In the genomic region with DNA sequence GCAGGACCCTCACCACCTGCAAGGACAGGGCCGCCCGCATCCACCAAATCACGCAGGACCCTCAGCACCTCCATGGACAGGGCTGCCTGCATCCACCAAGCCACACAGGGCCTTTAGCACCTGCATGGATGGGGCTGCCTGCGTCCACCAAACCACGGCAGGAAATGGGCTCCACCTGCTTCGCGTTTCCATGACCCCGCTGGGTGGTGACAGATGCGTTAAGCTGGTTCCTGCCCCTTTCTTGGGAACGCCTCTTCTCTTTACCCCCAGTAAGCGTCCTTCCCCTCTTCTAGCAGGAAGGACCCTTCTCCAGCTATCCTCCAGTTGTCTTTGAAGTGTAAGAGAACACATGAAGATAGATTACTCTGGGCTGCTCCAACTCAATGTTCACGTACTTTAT, we compare ENCODE assay signal across 30 cellular contexts. TPM values are rescaled to one million over a fixed set of nuclear protein-coding genes. Genes with fewer than 3 reads are reported as not detected.
"Had no signal": no experiment of that assay in that cellular context is flagged by ENCODE, and none has a peak within 500 bp of the region (broad histone marks: within the 10 kb centered on the region; RNA-seq: fewer than 3 reads in every experiment).

No MANE protein-coding gene starts in this region.

- H3K27me3 Mint-ChIP-seq: activated CD4-positive, alpha-beta T cell treated with anti-CD3 and anti-CD28 coated beads, Interleukin-2, amount 10 ng/mL, durations not matched to agents 24 days and 14 days; activated T-helper 17 cell treated with anti-CD3 and anti-CD28 coated beads, Interleukin-2, amount 50 U/mL, for 72 hours; T-helper 17 cell had no signal

- H3K27me3 ChIP-seq: adrenal gland had no signal

- H3K27ac ChIP-seq: KMS-11 had no signal

- ATAC-seq: activated T-helper 17 cell treated with anti-CD3 and anti-CD28 coated beads, Interleukin-2, amount 50 U/mL, for 72 hours; PC-3; T-helper 17 cell; WTC11 had no signal

- H3K4me1 ChIP-seq: adrenal gland had no signal

- H3K4me3 Mint-ChIP-seq: activated CD4-positive, alpha-beta T cell treated with anti-CD3 and anti-CD28 coated beads, Interleukin-2, amount 10 ng/mL, durations not matched to agents 24 days and 14 days; activated naive CD4-positive, alpha-beta T cell treated with anti-CD3 and anti-CD28 coated beads for 36 hours; activated naive CD8-positive, alpha-beta T cell treated with anti-CD3 and anti-CD28 coated beads, Interleukin-2, amount 10 ng/mL, durations not matched to agents 7 days and 5 days; activated T-helper 17 cell treated with anti-CD3 and anti-CD28 coated beads, Interleukin-2, amount 50 U/mL, for 72 hours; T-helper 17 cell; WTC11 had no signal

- H3K4me1 Mint-ChIP-seq: activated CD4-positive, alpha-beta T cell treated with anti-CD3 and anti-CD28 coated beads, Interleukin-2, amount 10 ng/mL, durations not matched to agents 24 days and 14 days; activated T-helper 17 cell treated with anti-CD3 and anti-CD28 coated beads, Interleukin-2, amount 50 U/mL, for 72 hours; T-helper 17 cell had no signal

- DNase-seq: activated CD4-positive, alpha-beta T cell treated with anti-CD3 and anti-CD28 coated beads for 1 hour; activated CD4-positive, alpha-beta T cell treated with anti-CD3 and anti-CD28 coated beads, Interleukin-2, amount 10 ng/mL, durations not matched to agents 24 days and 14 days; activated CD4-positive, alpha-beta T cell treated with anti-CD3 and anti-CD28 coated beads, Interleukin-2, amount 50 U/mL, for 48 hours; activated gamma-delta T cell; activated naive CD4-positive, alpha-beta T cell treated with anti-CD3 and anti-CD28 coated beads for 36 hours; activated naive CD8-positive, alpha-beta T cell treated with anti-CD3 and anti-CD28 coated beads, Interleukin-2, amount 10 ng/mL, durations not matched to agents 7 days and 5 days; activated T-cell treated with anti-CD3 and anti-CD28 coated beads for 4 hours; activated T-cell treated with anti-CD3 and anti-CD28 coated beads, Interleukin-2, amount 50 U/mL, for 48 hours; adrenal gland; anterior cingulate cortex; NCI-H1092 treated with DMSO at 0.1 percent for 48 hours; NCI-H1417 treated with DMSO at 0.1 percent for 48 hours; NCI-H1694; NCI-H2029 treated with DMSO at 0.1 percent for 48 hours; NCI-H345; NCI-H510A; NCI-H526 treated with DMSO at 0.1 percent for 48 hours; PC-3; SHP77; T-helper 17 cell; T-helper 9 cell had no signal

- H3K4me3 ChIP-seq: adrenal gland had no signal

- H3K36me3 Mint-ChIP-seq: activated naive CD8-positive, alpha-beta T cell treated with anti-CD3 and anti-CD28 coated beads, Interleukin-2, amount 10 ng/mL, durations not matched to agents 7 days and 5 days; WTC11 had no signal

- H3K36me3 ChIP-seq: adrenal gland had no signal

- H3K27ac Mint-ChIP-seq: activated CD4-positive, alpha-beta T cell treated with anti-CD3 and anti-CD28 coated beads, Interleukin-2, amount 10 ng/mL, durations not matched to agents 24 days and 14 days; activated naive CD4-positive, alpha-beta T cell treated with anti-CD3 and anti-CD28 coated beads for 36 hours; activated naive CD8-positive, alpha-beta T cell treated with anti-CD3 and anti-CD28 coated beads, Interleukin-2, amount 10 ng/mL, durations not matched to agents 7 days and 5 days; activated T-helper 17 cell treated with anti-CD3 and anti-CD28 coated beads, Interleukin-2, amount 50 U/mL, for 72 hours; T-helper 17 cell; WTC11 had no signal

- H3K9me3 Mint-ChIP-seq: activated CD4-positive, alpha-beta T cell treated with anti-CD3 and anti-CD28 coated beads, Interleukin-2, amount 10 ng/mL, durations not matched to agents 24 days and 14 days; activated naive CD4-positive, alpha-beta T cell treated with anti-CD3 and anti-CD28 coated beads for 36 hours; activated naive CD8-positive, alpha-beta T cell treated with anti-CD3 and anti-CD28 coated beads, Interleukin-2, amount 10 ng/mL, durations not matched to agents 7 days and 5 days; activated T-helper 17 cell treated with anti-CD3 and anti-CD28 coated beads, Interleukin-2, amount 50 U/mL, for 72 hours; WTC11 had no signal

- H3K9me3 ChIP-seq: adrenal gland had no signal

- H3K9ac ChIP-seq: KMS-11 had no signal

- FAIRE-seq: RCC 7860 had no signal

- H3K4me2 ChIP-seq: KMS-11 had no signal

RNA-seq across cellular contexts. Expression of a gene that starts 13.5 kb away (rescaled TPM):
- total RNA-seq: activated CD4-positive, alpha-beta T cell treated with anti-CD3 and anti-CD28 coated beads, Interleukin-2, amount 10 ng/mL, durations not matched to agents 24 days and 14 days; cerebellum; MCF 10A had no signal

RNA-seq across cellular contexts. Expression of a gene that starts 32.2 kb away (rescaled TPM):
- total RNA-seq: activated CD4-positive, alpha-beta T cell treated with anti-CD3 and anti-CD28 coated beads, Interleukin-2, amount 10 ng/mL, durations not matched to agents 24 days and 14 days; activated CD8-positive, alpha-beta memory T cell treated with anti-CD3 and anti-CD28 coated beads for 36 hours; activated naive CD4-positive, alpha-beta T cell treated with anti-CD3 and anti-CD28 coated beads for 36 hours; activated naive CD8-positive, alpha-beta T cell treated with anti-CD3 and anti-CD28 coated beads, Interleukin-2, amount 10 ng/mL, durations not matched to agents 7 days and 5 days; activated T-helper 17 cell treated with anti-CD3 and anti-CD28 coated beads, Interleukin-2, amount 50 U/mL, for 72 hours; cardiac septum; cerebellum; MCF 10A; PC-3; SK-MEL-5; T-helper 17 cell; WTC11 had no signal
